In the genomic region with DNA sequence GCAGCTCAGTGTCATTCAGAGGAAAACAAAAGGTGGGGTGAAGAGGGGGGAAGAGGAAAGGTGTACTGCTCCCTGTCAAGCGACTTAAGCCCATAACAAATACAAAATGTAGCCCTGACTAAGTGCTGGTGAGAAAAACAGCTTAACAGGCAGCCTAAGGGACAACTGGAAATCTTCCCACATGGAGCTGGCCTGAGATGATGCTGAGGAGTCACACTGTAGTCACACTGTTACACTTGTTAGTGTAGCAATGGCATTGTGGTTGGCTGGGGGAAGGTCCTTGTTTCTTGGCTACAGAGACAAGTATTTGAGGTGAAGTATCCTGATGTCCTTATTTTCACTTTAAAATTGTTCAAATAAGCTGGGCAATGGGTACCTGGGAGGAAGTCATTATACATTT, we compare ENCODE assay signal across 1 cellular context.
TF ChIP-seq lines count a peak whose summit lies in the region.

No MANE protein-coding gene starts in this region.

TF ChIP-seq in H1, 55 proteins besides CTCF, POLR2A, EP300 and RAD21:
- TF ChIP-seq FOSL1 (IDR thresholded peaks at IDR 0.05; ENCODE audit: insufficient read depth, low read depth, low read length) (no peak), KDM5A (IDR thresholded peaks at IDR 0.05; ENCODE audit: low read length) (no peak), JUN (IDR thresholded peaks at IDR 0.05; ENCODE audit: low read depth, low read length) (no peak), JUND (IDR thresholded peaks at IDR 0.05; ENCODE audit: low read length) (no peak), SAP30 (IDR thresholded peaks at IDR 0.05; ENCODE audit: insufficient read depth, insufficient replicate concordance, low read length) (no peak), RNF2 (IDR thresholded peaks at IDR 0.05; ENCODE audit: borderline replicate concordance, low read depth, low read length, missing control alignments, poor library complexity, severe bottlenecking) (no peak), SUZ12 (IDR thresholded peaks at IDR 0.05; ENCODE audit: low read length) (no peak), POU5F1 (IDR thresholded peaks at IDR 0.05; ENCODE audit: low read depth, low read length) (no peak), MAFK (IDR thresholded peaks at IDR 0.05; ENCODE audit: low read depth, low read length) (no peak), ATF2 (IDR thresholded peaks at IDR 0.05; ENCODE audit: low read length) (no peak), NANOG (IDR thresholded peaks at IDR 0.05; ENCODE audit: insufficient read depth, low read depth, low read length, poor library complexity, severe bottlenecking) (no peak), ATF3 (IDR thresholded peaks at IDR 0.05; ENCODE audit: insufficient read depth, low read depth, low read length) (no peak), POLR2AphosphoS5 (IDR thresholded peaks at IDR 0.05; ENCODE audit: low read depth, low read length) (no peak), BACH1 (IDR thresholded peaks at IDR 0.05; ENCODE audit: low read length) (no peak), GABPA (IDR thresholded peaks at IDR 0.05; ENCODE audit: borderline replicate concordance, insufficient read depth, low read length) (no peak), TCF12 (IDR thresholded peaks at IDR 0.05; ENCODE audit: low read depth, low read length) (no peak), PHF8 (conservative IDR thresholded peaks at IDR 0.05; ENCODE audit: low read depth, low read length) (no peak)
- TF ChIP-seq, protein P1, sequence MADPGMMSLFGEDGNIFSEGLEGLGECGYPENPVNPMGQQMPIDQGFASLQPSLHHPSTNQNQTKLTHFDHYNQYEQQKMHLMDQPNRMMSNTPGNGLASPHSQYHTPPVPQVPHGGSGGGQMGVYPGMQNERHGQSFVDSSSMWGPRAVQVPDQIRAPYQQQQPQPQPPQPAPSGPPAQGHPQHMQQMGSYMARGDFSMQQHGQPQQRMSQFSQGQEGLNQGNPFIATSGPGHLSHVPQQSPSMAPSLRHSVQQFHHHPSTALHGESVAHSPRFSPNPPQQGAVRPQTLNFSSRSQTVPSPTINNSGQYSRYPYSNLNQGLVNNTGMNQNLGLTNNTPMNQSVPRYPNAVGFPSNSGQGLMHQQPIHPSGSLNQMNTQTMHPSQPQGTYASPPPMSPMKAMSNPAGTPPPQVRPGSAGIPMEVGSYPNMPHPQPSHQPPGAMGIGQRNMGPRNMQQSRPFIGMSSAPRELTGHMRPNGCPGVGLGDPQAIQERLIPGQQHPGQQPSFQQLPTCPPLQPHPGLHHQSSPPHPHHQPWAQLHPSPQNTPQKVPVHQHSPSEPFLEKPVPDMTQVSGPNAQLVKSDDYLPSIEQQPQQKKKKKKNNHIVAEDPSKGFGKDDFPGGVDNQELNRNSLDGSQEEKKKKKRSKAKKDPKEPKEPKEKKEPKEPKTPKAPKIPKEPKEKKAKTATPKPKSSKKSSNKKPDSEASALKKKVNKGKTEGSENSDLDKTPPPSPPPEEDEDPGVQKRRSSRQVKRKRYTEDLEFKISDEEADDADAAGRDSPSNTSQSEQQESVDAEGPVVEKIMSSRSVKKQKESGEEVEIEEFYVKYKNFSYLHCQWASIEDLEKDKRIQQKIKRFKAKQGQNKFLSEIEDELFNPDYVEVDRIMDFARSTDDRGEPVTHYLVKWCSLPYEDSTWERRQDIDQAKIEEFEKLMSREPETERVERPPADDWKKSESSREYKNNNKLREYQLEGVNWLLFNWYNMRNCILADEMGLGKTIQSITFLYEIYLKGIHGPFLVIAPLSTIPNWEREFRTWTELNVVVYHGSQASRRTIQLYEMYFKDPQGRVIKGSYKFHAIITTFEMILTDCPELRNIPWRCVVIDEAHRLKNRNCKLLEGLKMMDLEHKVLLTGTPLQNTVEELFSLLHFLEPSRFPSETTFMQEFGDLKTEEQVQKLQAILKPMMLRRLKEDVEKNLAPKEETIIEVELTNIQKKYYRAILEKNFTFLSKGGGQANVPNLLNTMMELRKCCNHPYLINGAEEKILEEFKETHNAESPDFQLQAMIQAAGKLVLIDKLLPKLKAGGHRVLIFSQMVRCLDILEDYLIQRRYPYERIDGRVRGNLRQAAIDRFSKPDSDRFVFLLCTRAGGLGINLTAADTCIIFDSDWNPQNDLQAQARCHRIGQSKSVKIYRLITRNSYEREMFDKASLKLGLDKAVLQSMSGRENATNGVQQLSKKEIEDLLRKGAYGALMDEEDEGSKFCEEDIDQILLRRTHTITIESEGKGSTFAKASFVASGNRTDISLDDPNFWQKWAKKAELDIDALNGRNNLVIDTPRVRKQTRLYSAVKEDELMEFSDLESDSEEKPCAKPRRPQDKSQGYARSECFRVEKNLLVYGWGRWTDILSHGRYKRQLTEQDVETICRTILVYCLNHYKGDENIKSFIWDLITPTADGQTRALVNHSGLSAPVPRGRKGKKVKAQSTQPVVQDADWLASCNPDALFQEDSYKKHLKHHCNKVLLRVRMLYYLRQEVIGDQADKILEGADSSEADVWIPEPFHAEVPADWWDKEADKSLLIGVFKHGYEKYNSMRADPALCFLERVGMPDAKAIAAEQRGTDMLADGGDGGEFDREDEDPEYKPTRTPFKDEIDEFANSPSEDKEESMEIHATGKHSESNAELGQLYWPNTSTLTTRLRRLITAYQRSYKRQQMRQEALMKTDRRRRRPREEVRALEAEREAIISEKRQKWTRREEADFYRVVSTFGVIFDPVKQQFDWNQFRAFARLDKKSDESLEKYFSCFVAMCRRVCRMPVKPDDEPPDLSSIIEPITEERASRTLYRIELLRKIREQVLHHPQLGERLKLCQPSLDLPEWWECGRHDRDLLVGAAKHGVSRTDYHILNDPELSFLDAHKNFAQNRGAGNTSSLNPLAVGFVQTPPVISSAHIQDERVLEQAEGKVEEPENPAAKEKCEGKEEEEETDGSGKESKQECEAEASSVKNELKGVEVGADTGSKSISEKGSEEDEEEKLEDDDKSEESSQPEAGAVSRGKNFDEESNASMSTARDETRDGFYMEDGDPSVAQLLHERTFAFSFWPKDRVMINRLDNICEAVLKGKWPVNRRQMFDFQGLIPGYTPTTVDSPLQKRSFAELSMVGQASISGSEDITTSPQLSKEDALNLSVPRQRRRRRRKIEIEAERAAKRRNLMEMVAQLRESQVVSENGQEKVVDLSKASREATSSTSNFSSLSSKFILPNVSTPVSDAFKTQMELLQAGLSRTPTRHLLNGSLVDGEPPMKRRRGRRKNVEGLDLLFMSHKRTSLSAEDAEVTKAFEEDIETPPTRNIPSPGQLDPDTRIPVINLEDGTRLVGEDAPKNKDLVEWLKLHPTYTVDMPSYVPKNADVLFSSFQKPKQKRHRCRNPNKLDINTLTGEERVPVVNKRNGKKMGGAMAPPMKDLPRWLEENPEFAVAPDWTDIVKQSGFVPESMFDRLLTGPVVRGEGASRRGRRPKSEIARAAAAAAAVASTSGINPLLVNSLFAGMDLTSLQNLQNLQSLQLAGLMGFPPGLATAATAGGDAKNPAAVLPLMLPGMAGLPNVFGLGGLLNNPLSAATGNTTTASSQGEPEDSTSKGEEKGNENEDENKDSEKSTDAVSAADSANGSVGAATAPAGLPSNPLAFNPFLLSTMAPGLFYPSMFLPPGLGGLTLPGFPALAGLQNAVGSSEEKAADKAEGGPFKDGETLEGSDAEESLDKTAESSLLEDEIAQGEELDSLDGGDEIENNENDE (IDR thresholded peaks at IDR 0.05; ENCODE audit: insufficient replicate concordance, low read length): no peak
TF ChIP-seq in H1: peak in this region for 0.
